In the genomic region with DNA sequence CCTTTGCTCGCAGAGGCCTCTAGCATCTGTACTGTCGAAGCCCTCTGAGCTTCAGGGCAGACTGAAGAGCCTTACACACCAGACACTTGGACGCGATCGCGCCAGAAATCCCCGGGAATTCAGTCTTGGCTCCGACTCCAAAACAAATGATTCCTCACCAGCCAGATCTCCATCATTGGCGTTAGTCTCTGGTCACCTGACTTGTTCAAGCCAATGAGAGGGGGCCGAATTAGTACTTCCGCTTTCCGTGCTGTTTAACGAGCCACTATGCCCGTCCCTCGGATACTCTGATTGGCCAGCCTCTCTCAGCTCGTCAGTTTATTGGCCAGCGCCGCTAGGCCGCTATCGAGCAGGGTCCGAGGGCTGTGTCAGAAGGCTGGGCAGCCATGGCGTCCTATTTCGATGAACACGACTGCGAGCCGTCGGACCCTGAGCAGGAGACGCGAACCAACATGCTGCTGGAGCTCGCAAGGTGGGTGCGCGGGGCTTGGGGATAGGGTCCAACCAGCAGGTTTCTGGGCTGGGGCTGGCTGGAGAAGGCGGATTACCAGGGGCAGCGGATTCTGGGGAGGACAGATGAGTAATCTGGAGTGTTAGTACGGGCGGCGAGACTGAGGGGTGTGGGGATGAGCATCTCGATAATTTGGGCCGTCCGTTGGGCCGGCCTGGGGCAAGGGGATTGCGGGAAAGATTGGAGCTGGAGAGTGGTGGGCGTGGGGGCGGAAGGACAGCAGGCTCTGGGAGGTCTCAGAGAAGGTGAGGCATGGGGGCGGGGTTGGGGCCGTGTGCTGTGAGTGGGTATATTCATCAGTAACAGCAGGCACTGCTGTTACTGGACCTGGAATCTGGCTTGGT, we compare ENCODE assay signal across 1 cellular context.
TF ChIP-seq lines count a peak whose summit lies in the region.

A gene with protein sequence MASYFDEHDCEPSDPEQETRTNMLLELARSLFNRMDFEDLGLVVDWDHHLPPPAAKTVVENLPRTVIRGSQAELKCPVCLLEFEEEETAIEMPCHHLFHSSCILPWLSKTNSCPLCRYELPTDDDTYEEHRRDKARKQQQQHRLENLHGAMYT (plus strand): TSS at position 368 of the 855 bp plus-strand sequence. CDS start 19 bp downstream, at position 387.

TF ChIP-seq in GM12878, 131 proteins besides CTCF, POLR2A, EP300 and RAD21 (continued from another document):
- peak; percentile 62; the same call in 1 of the 2 replicates for TF ChIP-seq ZBTB40 (IDR thresholded peaks at IDR 0.05; ENCODE audit: borderline replicate concordance)
- TF ChIP-seq IKZF2 (IDR thresholded peaks at IDR 0.05) = peak; percentile 63 to 64; a peak in 3 of 4 replicates
- TF ChIP-seq, protein P1, sequence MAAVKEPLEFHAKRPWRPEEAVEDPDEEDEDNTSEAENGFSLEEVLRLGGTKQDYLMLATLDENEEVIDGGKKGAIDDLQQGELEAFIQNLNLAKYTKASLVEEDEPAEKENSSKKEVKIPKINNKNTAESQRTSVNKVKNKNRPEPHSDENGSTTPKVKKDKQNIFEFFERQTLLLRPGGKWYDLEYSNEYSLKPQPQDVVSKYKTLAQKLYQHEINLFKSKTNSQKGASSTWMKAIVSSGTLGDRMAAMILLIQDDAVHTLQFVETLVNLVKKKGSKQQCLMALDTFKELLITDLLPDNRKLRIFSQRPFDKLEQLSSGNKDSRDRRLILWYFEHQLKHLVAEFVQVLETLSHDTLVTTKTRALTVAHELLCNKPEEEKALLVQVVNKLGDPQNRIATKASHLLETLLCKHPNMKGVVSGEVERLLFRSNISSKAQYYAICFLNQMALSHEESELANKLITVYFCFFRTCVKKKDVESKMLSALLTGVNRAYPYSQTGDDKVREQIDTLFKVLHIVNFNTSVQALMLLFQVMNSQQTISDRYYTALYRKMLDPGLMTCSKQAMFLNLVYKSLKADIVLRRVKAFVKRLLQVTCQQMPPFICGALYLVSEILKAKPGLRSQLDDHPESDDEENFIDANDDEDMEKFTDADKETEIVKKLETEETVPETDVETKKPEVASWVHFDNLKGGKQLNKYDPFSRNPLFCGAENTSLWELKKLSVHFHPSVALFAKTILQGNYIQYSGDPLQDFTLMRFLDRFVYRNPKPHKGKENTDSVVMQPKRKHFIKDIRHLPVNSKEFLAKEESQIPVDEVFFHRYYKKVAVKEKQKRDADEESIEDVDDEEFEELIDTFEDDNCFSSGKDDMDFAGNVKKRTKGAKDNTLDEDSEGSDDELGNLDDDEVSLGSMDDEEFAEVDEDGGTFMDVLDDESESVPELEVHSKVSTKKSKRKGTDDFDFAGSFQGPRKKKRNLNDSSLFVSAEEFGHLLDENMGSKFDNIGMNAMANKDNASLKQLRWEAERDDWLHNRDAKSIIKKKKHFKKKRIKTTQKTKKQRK (IDR thresholded peaks at IDR 0.05; ENCODE audit: low read depth, low read length) = no peak; the same call in 1 of the 2 replicates
- no peak for TF ChIP-seq ATF2 (IDR thresholded peaks at IDR 0.05; ENCODE audit: low read length)
- peak; percentile 32; the same call in 1 of the 2 replicates for TF ChIP-seq RB1 (IDR thresholded peaks at IDR 0.05; ENCODE audit: borderline replicate concordance)
- no peak for TF ChIP-seq ZNF274 (IDR thresholded peaks at IDR 0.05; ENCODE audit: insufficient read depth, insufficient read length)
- TF ChIP-seq HDAC6 (IDR thresholded peaks at IDR 0.05; ENCODE audit: unreplicated experiment) = no peak
- no peak for TF ChIP-seq SUPT20H (IDR thresholded peaks at IDR 0.05; ENCODE audit: borderline replicate concordance, control insufficient read depth, low read depth, low read length)
- no peak for TF ChIP-seq ATF3 (IDR thresholded peaks at IDR 0.05; ENCODE audit: borderline replicate concordance, extremely low read depth, low read depth, low read length)
- TF ChIP-seq SIX5 (IDR thresholded peaks at IDR 0.05; ENCODE audit: low read depth, low read length, severe bottlenecking) = no peak
- no peak; the same call in none of the 2 replicates for TF ChIP-seq GATAD2B (conservative IDR thresholded peaks at IDR 0.05; ENCODE audit: low read depth)
- TF ChIP-seq, protein P2, sequence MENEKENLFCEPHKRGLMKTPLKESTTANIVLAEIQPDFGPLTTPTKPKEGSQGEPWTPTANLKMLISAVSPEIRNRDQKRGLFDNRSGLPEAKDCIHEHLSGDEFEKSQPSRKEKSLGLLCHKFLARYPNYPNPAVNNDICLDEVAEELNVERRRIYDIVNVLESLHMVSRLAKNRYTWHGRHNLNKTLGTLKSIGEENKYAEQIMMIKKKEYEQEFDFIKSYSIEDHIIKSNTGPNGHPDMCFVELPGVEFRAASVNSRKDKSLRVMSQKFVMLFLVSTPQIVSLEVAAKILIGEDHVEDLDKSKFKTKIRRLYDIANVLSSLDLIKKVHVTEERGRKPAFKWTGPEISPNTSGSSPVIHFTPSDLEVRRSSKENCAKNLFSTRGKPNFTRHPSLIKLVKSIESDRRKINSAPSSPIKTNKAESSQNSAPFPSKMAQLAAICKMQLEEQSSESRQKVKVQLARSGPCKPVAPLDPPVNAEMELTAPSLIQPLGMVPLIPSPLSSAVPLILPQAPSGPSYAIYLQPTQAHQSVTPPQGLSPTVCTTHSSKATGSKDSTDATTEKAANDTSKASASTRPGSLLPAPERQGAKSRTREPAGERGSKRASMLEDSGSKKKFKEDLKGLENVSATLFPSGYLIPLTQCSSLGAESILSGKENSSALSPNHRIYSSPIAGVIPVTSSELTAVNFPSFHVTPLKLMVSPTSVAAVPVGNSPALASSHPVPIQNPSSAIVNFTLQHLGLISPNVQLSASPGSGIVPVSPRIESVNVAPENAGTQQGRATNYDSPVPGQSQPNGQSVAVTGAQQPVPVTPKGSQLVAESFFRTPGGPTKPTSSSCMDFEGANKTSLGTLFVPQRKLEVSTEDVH (IDR thresholded peaks at IDR 0.05; ENCODE audit: low read depth, partially characterized antibody) = no peak
- TF ChIP-seq BCL11A (IDR thresholded peaks at IDR 0.05; ENCODE audit: low read depth, low read length) = no peak
- TF ChIP-seq SMARCA5 (IDR thresholded peaks at IDR 0.05) = no peak
- no peak for TF ChIP-seq KAT2A (conservative IDR thresholded peaks at IDR 0.05; ENCODE audit: control insufficient read depth, low read depth, low read length)
- no peak for TF ChIP-seq SUZ12 (IDR thresholded peaks at IDR 0.05; ENCODE audit: unreplicated experiment)
- peak; percentile 95 for TF ChIP-seq RAD51 (IDR thresholded peaks at IDR 0.05)
- TF ChIP-seq KLF5 (IDR thresholded peaks at IDR 0.05; ENCODE audit: partially characterized antibody) = no peak
- TF ChIP-seq GABPA (IDR thresholded peaks at IDR 0.05; ENCODE audit: low read depth) = peak; percentile 61; the same call in 1 of the 2 replicates
- no peak for TF ChIP-seq LARP7 (IDR thresholded peaks at IDR 0.05)
- TF ChIP-seq BHLHE40 (IDR thresholded peaks at IDR 0.05; ENCODE audit: borderline replicate concordance in 1 of 2, low read depth in 2 of 2, low read length in 1 of 2) = peak; percentile 24 to 43; a peak in 1 of 4 replicates
